19 cellular contexts compared by ENCODE assay signal in the genomic region with DNA sequence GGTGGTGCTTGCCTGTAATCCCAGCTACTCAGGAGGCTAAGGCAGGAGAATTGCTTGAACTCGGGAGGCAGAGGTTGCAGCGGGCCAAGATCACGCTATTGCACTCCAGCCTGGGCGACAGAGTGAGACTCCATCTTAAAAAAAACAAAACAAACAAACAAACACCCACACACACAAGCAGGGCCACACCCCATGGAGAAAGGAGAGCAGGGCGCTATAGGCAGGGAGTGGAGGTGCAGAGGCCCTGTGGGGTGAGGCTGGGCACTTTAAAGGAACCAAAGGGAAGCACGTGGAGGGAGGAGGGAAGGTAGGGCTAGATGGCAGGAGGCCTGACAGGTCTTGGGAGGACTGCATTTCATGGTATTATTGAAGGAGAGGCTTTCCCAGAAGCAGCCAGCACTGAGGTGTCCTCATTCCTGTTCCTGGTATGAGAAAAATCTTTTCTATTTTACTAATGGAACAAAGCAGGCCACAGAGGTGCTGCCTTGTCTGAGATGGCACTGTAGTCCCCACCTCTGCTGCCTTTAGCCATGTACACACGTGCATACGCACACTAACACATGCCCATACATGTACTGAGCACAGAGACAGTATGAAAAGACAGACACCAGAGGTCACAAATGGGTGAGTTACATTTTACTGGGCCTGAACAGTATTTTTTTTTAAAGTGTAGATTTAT. TPM values are rescaled to one million over a fixed set of nuclear protein-coding genes. Genes with fewer than 3 reads are reported as not detected.
A peak's percentile ranks its signal among the peaks of the same experiment; 100 is the strongest.
DNase-seq lines count a peak whose midpoint lies in the region; ATAC-seq, FAIRE-seq and TF ChIP-seq lines count a peak whose summit lies in the region.
"Had no signal": no experiment of that assay in that cellular context is flagged by ENCODE, and none has a peak within 500 bp of the region (broad histone marks: within the 10 kb centered on the region; RNA-seq: fewer than 3 reads in every experiment).

No MANE protein-coding gene starts in this region.

- peak overlapping the region; percentile 31 for H3K4ac ChIP-seq in IMR-90 (ENCODE audit: low read depth, low read length)
- no peak overlapping the region for H3K4ac ChIP-seq in neuronal stem cell (ENCODE audit: low read length)

- no peaks in the 10 kb centered on the region for H3K27me3 ChIP-seq in CD4-positive, CD25-positive, alpha-beta regulatory T cell (ENCODE audit: control insufficient read depth, insufficient read depth, low read length)
- H3K27me3 ChIP-seq in IMR-90 (ENCODE audit: control insufficient read depth, insufficient read depth, low read length) (no peaks in the 10 kb centered on the region), K562 (ENCODE audit: control insufficient read depth in 2 of 2, insufficient read depth in 2 of 2, low read length in 2 of 2) (no peaks in the 10 kb centered on the region), neuronal stem cell (ENCODE audit: control insufficient read depth in 3 of 3, insufficient read depth in 3 of 3, low read depth in 1 of 3, low read length in 3 of 3) (no peaks in the 10 kb centered on the region)

- H3K79me2 ChIP-seq in K562 (ENCODE audit: control insufficient read depth, insufficient read depth, low read length), result no peaks in the 10 kb centered on the region

- H3K36me3 Mint-ChIP-seq in CD4-positive, CD25-positive, alpha-beta regulatory T cell, result peaks cover 11% of the 10 kb centered on the region

- H3K36me3 ChIP-seq in CD4-positive, CD25-positive, alpha-beta regulatory T cell (ENCODE audit: control insufficient read depth, insufficient read depth, low read length), result no peaks in the 10 kb centered on the region
- H3K36me3 ChIP-seq in IMR-90 (ENCODE audit: control insufficient read depth, insufficient read depth, low read length) (peaks cover 7% of the 10 kb centered on the region; the same call in 1 of the 2 replicates), K562 (ENCODE audit: control insufficient read depth, insufficient read depth, low read length) (no peaks in the 10 kb centered on the region), neuronal stem cell (replicated peaks in 1 of 2; ENCODE audit: control insufficient read depth in 2 of 2, insufficient read depth in 2 of 2, low read length in 2 of 2) (peaks cover 0 to 3% of the 10 kb centered on the region in 2 donors)

- H2BK15ac ChIP-seq in IMR-90 (ENCODE audit: low read depth, low read length) (no peak overlapping the region), neuronal stem cell (ENCODE audit: low read length) (no peak overlapping the region)

- H3K27me3 Mint-ChIP-seq in CD4-positive, CD25-positive, alpha-beta regulatory T cell, result no peaks in the 10 kb centered on the region
- H3K27me3 Mint-ChIP-seq: activated naive CD8-positive, alpha-beta T cell treated with anti-CD3 and anti-CD28 coated beads, Interleukin-2, amount 50 U/mL, for 24 hours; central memory CD8-positive, alpha-beta T cell had no signal

- H2AK9ac ChIP-seq in IMR-90 (replicated peaks; ENCODE audit: low read depth, low read length, poor library complexity), result peak overlapping the region; percentile 91

- in situ Hi-C loops in IMR-90 (cut with MboI; ENCODE audit: low sequenced_read_pairs), result no loop called here
- in situ Hi-C loops in K562 (cut with MboI), result no loop called here

- POLR2A ChIA-PET in IMR-90 (lab: Charles Lee; ENCODE audit: unreplicated experiment) (no interaction called here), K562 (lab: Yijun Ruan, JAX) (interaction anchor here (0.6 to 1.2 kb wide), 3 partner anchors 9 to 80 kb away, joined by 3 read pairs; no protein-coding TSS in a partner anchor)

- FAIRE-seq in K562 (lab: Jason Lieb, UNC), result no peak

- peak overlapping the region; percentile 65 for H2BK5ac ChIP-seq in IMR-90 (ENCODE audit: low read depth, low read length, poor library complexity, severe bottlenecking)
- H2BK5ac ChIP-seq in neuronal stem cell (ENCODE audit: low read length), result no peak overlapping the region

- H3K9me3 ChIP-seq in CD4-positive, CD25-positive, alpha-beta regulatory T cell (ENCODE audit: control insufficient read depth in 2 of 2, low read length in 2 of 2), result no peaks in the 10 kb centered on the region
- no peaks in the 10 kb centered on the region for H3K9me3 ChIP-seq in IMR-90 (ENCODE audit: control insufficient read depth, insufficient read depth, low read length)
- no peaks in the 10 kb centered on the region for H3K9me3 ChIP-seq in K562 (replicated peaks; ENCODE audit: control insufficient read depth, insufficient read depth, low read depth, low read length)
- H3K9me3 ChIP-seq in neuronal stem cell (replicated peaks in 1 of 2; ENCODE audit: control insufficient read depth in 2 of 2, insufficient read depth in 1 of 2, low read depth in 1 of 2, low read length in 2 of 2), result no peaks in the 10 kb centered on the region

- CTCF ChIA-PET in IMR-90 (lab: Yijun Ruan, JAX), result no interaction called here
- CTCF ChIA-PET in K562 (lab: Yijun Ruan, JAX; ENCODE audit: low intra/inter-chr PET ratio), result no interaction called here

- ATAC-seq in CD4-positive, CD25-positive, alpha-beta regulatory T cell (ENCODE audit: low read depth in 2 of 2), result no peak
- no peak for ATAC-seq in IMR-90 (ENCODE audit: low read depth)
- peak; percentile 63 for ATAC-seq in K562
- no peak for ATAC-seq in HG03108 (IDR thresholded peaks at IDR 0.05; ENCODE audit: unreplicated experiment)
- no peak for ATAC-seq in HG02970 (IDR thresholded peaks at IDR 0.05; ENCODE audit: low FRiP score, unreplicated experiment)
- ATAC-seq in HG03432 (IDR thresholded peaks at IDR 0.05; ENCODE audit: unreplicated experiment), result no peak
- ATAC-seq: activated naive CD8-positive, alpha-beta T cell treated with anti-CD3 and anti-CD28 coated beads, Interleukin-2, amount 50 U/mL, for 24 hours had no signal

- no peak for DNase-seq in CD4-positive, CD25-positive, alpha-beta regulatory T cell
- DNase-seq in IMR-90 (no peak), K562 (ENCODE audit: extremely low read depth in 1 of 4, low spot score in 3 of 4) (peak in 2 of 4 experiments; percentile 35 to 37), neuronal stem cell (ENCODE audit: low spot score) (no peak), cerebellar cortex (ENCODE audit: low spot score) (no peak)
- DNase-seq: activated CD8-positive, alpha-beta memory T cell treated with anti-CD3 and anti-CD28 coated beads, Interleukin-2, amount 50 U/mL, for 48 hours; activated naive CD8-positive, alpha-beta T cell treated with anti-CD3 and anti-CD28 coated beads, Interleukin-2, amount 50 U/mL, for 24 hours; AML-193; GOT3; NCI-H187 treated with DMSO at 0.1 percent for 48 hours; NCI-H524; PC-9; stimulated activated CD8-positive, alpha-beta memory T cell treated with anti-CD3 and anti-CD28 coated beads, Interleukin-4, amount 100 ng/mL, for 48 hours had no signal

- no peak overlapping the region for H3K56ac ChIP-seq in IMR-90 (ENCODE audit: extremely low read depth, insufficient read depth, low read length)

- H3K18ac ChIP-seq in IMR-90 (ENCODE audit: low read depth, low read length), result peak overlapping the region; percentile 69
- peak overlapping the region; percentile 52 for H3K18ac ChIP-seq in neuronal stem cell (ENCODE audit: low read length)

- no peak overlapping the region for H3K4me2 ChIP-seq in IMR-90 (ENCODE audit: low read depth, low read length)
- H3K4me2 ChIP-seq in K562 (ENCODE audit: insufficient read depth, low read length), result no peak overlapping the region
- H3K4me2 ChIP-seq in neuronal stem cell (ENCODE audit: insufficient read depth, low read length, poor library complexity, severe bottlenecking), result no peak overlapping the region
- H3K4me2 ChIP-seq: PC-9 had no signal

- H2BK120ac ChIP-seq in IMR-90 (ENCODE audit: low read depth, low read length) (peak overlapping the region; percentile 10; the same call in 1 of the 2 replicates), neuronal stem cell (ENCODE audit: low read depth, low read length) (no peak overlapping the region)

- no peak for TF ChIP-seq EP300 in K562 (IDR thresholded peaks at IDR 0.05; ENCODE audit: low read length)

- H3K14ac ChIP-seq in IMR-90 (replicated peaks; ENCODE audit: low read depth, low read length), result peak overlapping the region; percentile 12; the same call in 1 of the 2 replicates
- no peak overlapping the region for H3K14ac ChIP-seq in neuronal stem cell (ENCODE audit: low read length)

- no peak overlapping the region for H2BK20ac ChIP-seq in IMR-90 (ENCODE audit: low read depth, low read length)

- H3K9ac ChIP-seq in IMR-90 (ENCODE audit: low read depth, low read length), result no peak overlapping the region
- no peak overlapping the region; a peak in 1 of 4 replicates for H3K9ac ChIP-seq in K562 (ENCODE audit: insufficient read depth in 1 of 2, low read depth in 2 of 2, low read length in 2 of 2)
- H3K9ac ChIP-seq in neuronal stem cell (ENCODE audit: low read depth, low read length, poor library complexity), result no peak overlapping the region

- TF ChIP-seq POLR2A in IMR-90 (IDR thresholded peaks at IDR 0.05; ENCODE audit: low read depth, low read length) (no peak), K562 (conservative IDR thresholded peaks at IDR 0.05) (no peak)

- H2AK5ac ChIP-seq in IMR-90 (ENCODE audit: low read depth, low read length) (peak overlapping the region; percentile 89; the same call in 1 of the 2 replicates), neuronal stem cell (ENCODE audit: low read depth, low read length) (no peak overlapping the region)

- TF ChIP-seq RAD21 in IMR-90 (IDR thresholded peaks at IDR 0.05; ENCODE audit: low read length), result no peak
- TF ChIP-seq RAD21 in K562 (CRISPR knock-in tag; conservative IDR thresholded peaks at IDR 0.05 in 1 of 2, IDR thresholded peaks at IDR 0.05 in 1 of 2), result no peak

- H3K4me3 ChIP-seq in CD4-positive, CD25-positive, alpha-beta regulatory T cell (ENCODE audit: low read depth, low read length), result no peak overlapping the region
- H3K4me3 ChIP-seq in IMR-90 (ENCODE audit: insufficient read depth, low read depth, low read length) (no peak overlapping the region), K562 (no peak overlapping the region), neuronal stem cell (ENCODE audit: low read length in 2 of 2) (no peak overlapping the region)
- H3K4me3 ChIP-seq: lung, PC-9 had no signal

- WGBS in IMR-90 (ENCODE audit: extremely low coverage in 2 of 2, insufficient read length in 1 of 2), 2 experiments, result no CpG with 5 or more reads among the region's 8 CpGs
- WGBS in K562 (ENCODE audit: insufficient coverage, low coverage, missing lambda C conversion rate), result 58% methylated on average over 8 of the region's 8 CpGs
- WGBS in neuronal stem cell (ENCODE audit: extremely low coverage in 2 of 2, insufficient read length in 2 of 2, insufficient replicate concordance in 1 of 2), 2 donors, result no CpG with 5 or more reads among the region's 8 CpGs

- peak overlapping the region; percentile 87 for H4K5ac ChIP-seq in IMR-90 (ENCODE audit: low read depth, low read length)

- H4K91ac ChIP-seq in IMR-90 (ENCODE audit: insufficient read depth, low read depth, low read length), result peak overlapping the region; percentile 54; the same call in 1 of the 2 replicates
- no peak overlapping the region for H4K91ac ChIP-seq in neuronal stem cell (ENCODE audit: low read depth, low read length, poor library complexity)

- no peak overlapping the region for H2BK12ac ChIP-seq in neuronal stem cell (ENCODE audit: low read length)

- peaks cover 17% of the 10 kb centered on the region for H3K9me1 ChIP-seq in IMR-90 (ENCODE audit: insufficient read depth, low read length)
- H3K9me1 ChIP-seq in K562 (ENCODE audit: control insufficient read depth, insufficient read depth, low read length), result no peaks in the 10 kb centered on the region

- H3K9me3 Mint-ChIP-seq in CD4-positive, CD25-positive, alpha-beta regulatory T cell, result no peaks in the 10 kb centered on the region
- H3K9me3 Mint-ChIP-seq: activated naive CD8-positive, alpha-beta T cell treated with anti-CD3 and anti-CD28 coated beads, Interleukin-2, amount 50 U/mL, for 24 hours; central memory CD8-positive, alpha-beta T cell; nephron had no signal

- H4K8ac ChIP-seq in IMR-90 (ENCODE audit: low read depth in 2 of 2, low read length in 2 of 2), result peak overlapping the region in 1 of 2 experiments; percentile 35; a peak in 2 of 4 replicates
- no peak overlapping the region for H4K8ac ChIP-seq in neuronal stem cell (ENCODE audit: low read depth, low read length)

- H3K4me1 Mint-ChIP-seq in CD4-positive, CD25-positive, alpha-beta regulatory T cell, result peaks cover 0 to 17% (median 8%) of the 10 kb centered on the region in 4 donors
- H3K4me1 Mint-ChIP-seq: central memory CD8-positive, alpha-beta T cell had no signal

- H3K27ac ChIP-seq in CD4-positive, CD25-positive, alpha-beta regulatory T cell (ENCODE audit: insufficient read depth, low read length, poor library complexity, severe bottlenecking), result no peak overlapping the region
- H3K27ac ChIP-seq in IMR-90 (ENCODE audit: insufficient read depth, low read length), result no peak overlapping the region
- H3K27ac ChIP-seq in K562 (ENCODE audit: extremely low read depth, low read depth, low read length), result no peak overlapping the region
- H3K27ac ChIP-seq in neuronal stem cell (replicated peaks; ENCODE audit: low read length), result no peak overlapping the region
- H3K27ac ChIP-seq: PC-9 had no signal

- no peak for TF ChIP-seq CTCF in IMR-90 (conservative IDR thresholded peaks at IDR 0.05; ENCODE audit: low read depth, low read length)
- TF ChIP-seq CTCF in K562 (IDR thresholded peaks at IDR 0.05 in 2 of 3, conservative IDR thresholded peaks at IDR 0.05 in 1 of 3; ENCODE audit: insufficient read depth in 2 of 3, low read depth in 1 of 3, low read length in 3 of 3), result no peak

- H3K79me1 ChIP-seq in IMR-90 (ENCODE audit: low read depth in 1 of 2, low read length in 2 of 2) (0 out of 4 replicates have a peak, but pooled peaks cover 0 to 6% of the 10 kb centered on the region in 2 experiments), neuronal stem cell (ENCODE audit: low read depth, low read length) (no peaks in the 10 kb centered on the region)

- H2AFZ ChIP-seq in IMR-90 (replicated peaks; ENCODE audit: low read length, poor library complexity), result peak overlapping the region; percentile 72
- peak overlapping the region; percentile 75 for H2AFZ ChIP-seq in K562 (ENCODE audit: low read depth, low read length)
- H2AFZ ChIP-seq in neuronal stem cell (ENCODE audit: low read length), result no peak overlapping the region
- H2AFZ ChIP-seq: PC-9 had no signal

- intact Hi-C loops in IMR-90 (cut with micrococcal nuclease) (no loop called here), K562 (cut with micrococcal nuclease) (no loop called here)

- H3K23ac ChIP-seq in IMR-90 (ENCODE audit: low read depth, low read length) (0 out of 2 replicates have a peak overlapping the region, but pooled peaks have one; percentile 16), neuronal stem cell (ENCODE audit: low read depth, low read length, poor library complexity) (no peak overlapping the region)

- dilution Hi-C loops in IMR-90 (cut with HindIII; ENCODE audit: low sequenced_read_pairs, unreplicated experiment), result no loop called here

- H3K4me3 Mint-ChIP-seq in CD4-positive, CD25-positive, alpha-beta regulatory T cell, result no peak overlapping the region
- H3K4me3 Mint-ChIP-seq: activated naive CD8-positive, alpha-beta T cell treated with anti-CD3 and anti-CD28 coated beads, Interleukin-2, amount 50 U/mL, for 24 hours; central memory CD8-positive, alpha-beta T cell; nephron had no signal

- peak overlapping the region in 2 of 3 donors; percentile 15 to 67 for H3K27ac Mint-ChIP-seq in CD4-positive, CD25-positive, alpha-beta regulatory T cell

- H4K20me1 ChIP-seq in IMR-90 (ENCODE audit: insufficient read depth, low read length) (no peaks in the 10 kb centered on the region), K562 (replicated peaks; ENCODE audit: control insufficient read depth, insufficient read depth, low read length) (no peaks in the 10 kb centered on the region)

- H3K4me1 ChIP-seq in CD4-positive, CD25-positive, alpha-beta regulatory T cell (ENCODE audit: control insufficient read depth, insufficient read depth, low read length, poor library complexity, severe bottlenecking), result no peaks in the 10 kb centered on the region
- H3K4me1 ChIP-seq in IMR-90 (ENCODE audit: control insufficient read depth, insufficient read depth, low read length) (peaks cover 9% of the 10 kb centered on the region), K562 (replicated peaks in 1 of 2; ENCODE audit: control insufficient read depth in 2 of 2, insufficient read depth in 2 of 2, low read length in 2 of 2) (peaks cover 9 to 22% of the 10 kb centered on the region in 2 experiments), neuronal stem cell (ENCODE audit: control insufficient read depth in 2 of 2, insufficient read depth in 1 of 2, low read depth in 1 of 2, low read length in 2 of 2) (peaks cover 3 to 5% of the 10 kb centered on the region in 2 donors)

- BruUV-seq in IMR-90 (replicated peaks; lab: Mats Ljungman, UMichigan), result no TSS peak
- no TSS peak for BruUV-seq in K562 (replicated peaks; lab: Mats Ljungman, UMichigan)

RNA-seq across cellular contexts. Expression of a gene that starts 44.0 kb away (rescaled TPM):
- 8.0 TPM for total RNA-seq in CD4-positive, CD25-positive, alpha-beta regulatory T cell
- 10 to 100 TPM in 3 of 4 donors, 1 to 10 TPM in 1; 8.5 to 17.6 (median 15.5) TPM for polyA plus RNA-seq in CD4-positive, CD25-positive, alpha-beta regulatory T cell
- total RNA-seq in IMR-90 (2012; rRNA removed) (40.0 and 47.5 TPM in 2 replicates), K562 (2014; rRNA removed) (2.3 and 2.9 TPM in 2 replicates), K562 (2014; rRNA removed; fragmentation: Illumina TruSeq; extraction: Trizol) (0.47 and 0.64 TPM in 2 replicates), K562 (2015; rRNA removed; fragmentation: Illumina TruSeq; extraction: Trizol) (0.34 and 0.36 TPM in 2 replicates), K562 (2021) (1.5 and 2.0 TPM in 2 replicates)
- polyA plus RNA-seq in IMR-90 (2012; rRNA removed) (42.7 and 46.9 TPM in 2 replicates), K562 (2011; rRNA removed) (0.65 and 1.1 TPM in 2 replicates), K562 (2014; fragmentation: Illumina TruSeq; extraction: Trizol) (0.25 and 1.5 TPM in 2 replicates), K562 (2014; fragmentation: Nextera tagmentation; extraction: Ambion mirVana) (under 1 TPM; 0.15 to 0.20 TPM), K562 (2014; rRNA removed) (0.40 and 2.1 TPM in 2 replicates)
- 29.3 and 63.1 TPM in 2 replicates for polyA plus RNA-seq in IMR-90 (2012; cell fraction: cytosol; rRNA removed)
- 24.3 and 25.0 TPM in 2 replicates for polyA plus RNA-seq in IMR-90 (2012; cell fraction: nucleus; rRNA removed; ENCODE audit: low replicate concordance)
- 2.3 and 2.5 TPM in 2 replicates for total RNA-seq in K562 (2011; cell fraction: chromatin; rRNA removed; ENCODE audit: low replicate concordance)
- 0.26 and 1.0 TPM in 2 replicates for total RNA-seq in K562 (2011; cell fraction: nucleolus; rRNA removed)
- total RNA-seq in K562 (2011; cell fraction: nucleoplasm; rRNA removed), result 1.8 and 2.7 TPM in 2 replicates
- polyA plus RNA-seq in K562 (2011; cell fraction: cytosol; rRNA removed), result 1.2 and 2.1 TPM in 2 replicates
- polyA plus RNA-seq in K562 (2011; cell fraction: nucleus; rRNA removed), result 0.27 and 0.70 TPM in 2 replicates
- polyA plus RNA-seq in K562 (2012), result 0.87 and 1.4 TPM in 2 replicates
- 0.06 and 0.63 TPM in 2 replicates for polyA minus RNA-seq in K562 (2011; rRNA and poly(A)+ RNA removed)
- not detected in 2 replicates for polyA minus RNA-seq in K562 (2011; cell fraction: cytosol; rRNA and poly(A)+ RNA removed)
- polyA minus RNA-seq in K562 (2011; cell fraction: nucleus; rRNA and poly(A)+ RNA removed), result 0.22 and 1.2 TPM in 2 replicates
- polyA plus RNA-seq in neuronal stem cell (2013, experiment 1 of 2), result 17.8 TPM
- 14.9 TPM for polyA plus RNA-seq in neuronal stem cell (2013, experiment 2 of 2)
